In genomic region chr11:391117-392017, GRCh38 we compare ENCODE assay signal across 20 cellular contexts. TPM values are rescaled to one million over a fixed set of nuclear protein-coding genes. Genes with fewer than 3 reads are reported as not detected.
"Had no signal": no experiment of that assay in that cellular context is flagged by ENCODE, and none has a peak within 500 bp of the region (broad histone marks: within the 10 kb centered on the region; RNA-seq: fewer than 3 reads in every experiment).

No MANE protein-coding gene starts in this region.

- H3K27ac ChIP-seq: hepatocyte, left lung, transverse colon had no signal

- H3K9me3 ChIP-seq: transverse colon had no signal

- DNase-seq: activated CD4-positive, alpha-beta T cell treated with anti-CD3 and anti-CD28 coated beads for 48 hours; activated CD8-positive, alpha-beta memory T cell treated with anti-CD3 and anti-CD28 coated beads, Interleukin-2, amount 50 U/mL, for 4 hours; activated CD8-positive, alpha-beta T cell treated with anti-CD3 and anti-CD28 coated beads, Interleukin-2, amount 10 ng/mL, durations not matched to agents 7 days and 5 days; activated gamma-delta T cell; activated T-cell treated with anti-CD3 and anti-CD28 coated beads, Interleukin-2, amount 50 U/mL, for 48 hours; caudate nucleus; islet precursor cell; left lung; occipital lobe; stimulated activated CD4-positive, alpha-beta T cell treated with anti-CD3 and anti-CD28 coated beads, Interleukin-4, amount 100 ng/mL, for 4 hours; stimulated activated CD8-positive, alpha-beta memory T cell treated with anti-CD3 and anti-CD28 coated beads, Interleukin-4, amount 100 ng/mL, for 48 hours; stimulated activated naive CD4-positive, alpha-beta T cell treated with Interleukin-2 at 50 U/mL for 16 hours; substantia nigra; transverse colon had no signal

- H3K36me3 ChIP-seq: left lung, transverse colon had no signal

- H3K4me3 ChIP-seq: hepatocyte, left lung, smooth muscle cell, transverse colon had no signal

- H3K4me2 ChIP-seq: hepatocyte had no signal

- ATAC-seq: activated CD8-positive, alpha-beta T cell treated with anti-CD3 and anti-CD28 coated beads, Interleukin-2, amount 10 ng/mL, durations not matched to agents 7 days and 5 days; activated naive CD4-positive, alpha-beta T cell treated with anti-CD3 and anti-CD28 coated beads, Interleukin-2, amount 50 U/mL, for 72 hours; left lung; right cardiac atrium; WTC11 had no signal

- H3K27me3 ChIP-seq: hepatocyte, transverse colon had no signal

- H2AFZ ChIP-seq: hepatocyte had no signal

RNA-seq across cellular contexts. Expression of gene PKP3, which starts 2.6 kb away (rescaled TPM):
- total RNA-seq: T-helper 2 cell treated with Interferon-gamma antibody and Interleukin-4, amounts not matched to agents 100 ng/mL and 5 ng/mL, for 36 hours had no signal

RNA-seq across cellular contexts. Expression of gene ANO9, which starts 50.4 kb away (rescaled TPM):
- total RNA-seq: occipital lobe had no signal
